ENCODE assay signal across 6 cellular contexts in genomic region chr3:50262200-50262599, GRCh38. TPM values are rescaled to one million over a fixed set of nuclear protein-coding genes. Genes with fewer than 3 reads are reported as not detected.
"Had no signal": no experiment of that assay in that cellular context is flagged by ENCODE, and none has a peak within 500 bp of the region (broad histone marks: within the 10 kb centered on the region; RNA-seq: fewer than 3 reads in every experiment).

No MANE protein-coding gene starts in this region.

RNA-seq across cellular contexts. Expression of gene LSMEM2, which starts 16.7 kb away (rescaled TPM):
- total RNA-seq: activated CD4-positive, alpha-beta memory T cell treated with anti-CD3 and anti-CD28 coated beads for 36 hours; activated naive CD8-positive, alpha-beta T cell treated with anti-CD3 and anti-CD28 coated beads, Interleukin-2, amount 10 ng/mL, durations not matched to agents 7 days and 5 days; natural killer cell treated with Interleukin-12 subunit alpha and Interleukin-12 subunit beta and Interleukin-15 and Interleukin-18, amount 100 ng/mL, for 72 hours; renal cortical epithelial cell; upper lobe of right lung had no signal
- polyA plus RNA-seq: smooth muscle cell had no signal
